Comparison of ENCODE assay signal across 28 cellular contexts in the genomic region with DNA sequence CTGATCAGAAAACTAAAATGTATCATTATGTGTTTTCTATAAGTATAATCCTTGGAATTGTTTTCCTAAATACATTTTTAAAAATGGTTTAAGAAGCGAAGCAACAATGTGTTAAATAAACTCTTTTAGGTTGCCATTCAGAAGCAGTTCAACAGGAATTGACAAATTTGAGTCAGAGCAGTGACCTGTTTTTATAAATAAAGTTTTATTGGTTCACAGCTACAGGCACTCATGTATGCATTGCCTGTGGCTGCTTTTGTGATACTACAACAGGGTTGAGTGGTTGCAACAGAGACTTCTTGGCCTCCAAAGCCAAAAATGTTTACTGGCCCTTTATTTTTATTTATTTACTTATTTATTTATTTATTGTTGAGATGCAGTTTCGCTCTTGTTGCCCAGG.
"Had no signal": no experiment of that assay in that cellular context is flagged by ENCODE, and none has a peak within 500 bp of the region (broad histone marks: within the 10 kb centered on the region; RNA-seq: fewer than 3 reads in every experiment).

No MANE protein-coding gene starts in this region.

- H3K36me3 Mint-ChIP-seq: activated naive CD8-positive, alpha-beta T cell had no signal

- H3K27ac Mint-ChIP-seq: activated B cell treated with CpG ODN at 0.5 μM for 24 hours; activated CD8-positive, alpha-beta T cell treated with anti-CD3 and anti-CD28 coated beads for 36 hours; activated naive CD8-positive, alpha-beta T cell; activated T-helper 17 cell treated with anti-CD3 and anti-CD28 coated beads, Interleukin-2, amount 50 U/mL, for 72 hours; effector memory CD8-positive, alpha-beta T cell; T-helper 17 cell; T-helper 2 cell treated with Interferon-gamma antibody and Interleukin-4, amounts not matched to agents 5 μg/mL and 100 μg/mL, for 36 hours had no signal

- H3K27me3 Mint-ChIP-seq: activated B cell treated with CpG ODN at 0.5 μM for 24 hours; activated CD8-positive, alpha-beta T cell treated with anti-CD3 and anti-CD28 coated beads for 36 hours; activated naive CD8-positive, alpha-beta T cell; activated T-helper 17 cell treated with anti-CD3 and anti-CD28 coated beads, Interleukin-2, amount 50 U/mL, for 72 hours; effector memory CD8-positive, alpha-beta T cell; T-helper 17 cell had no signal

- H3K27me3 ChIP-seq: brain microvascular endothelial cell had no signal

- H3K27ac ChIP-seq: brain microvascular endothelial cell, WERI-Rb-1 had no signal

- H3K4me1 Mint-ChIP-seq: activated B cell treated with CpG ODN at 0.5 μM for 24 hours; activated T-helper 17 cell treated with anti-CD3 and anti-CD28 coated beads, Interleukin-2, amount 50 U/mL, for 72 hours; T-helper 17 cell had no signal

- DNase-seq: activated B cell treated with CpG ODN at 0.5 μM for 24 hours; activated CD4-positive, alpha-beta T cell treated with anti-CD3 and anti-CD28 coated beads for 48 hours; activated CD4-positive, alpha-beta T cell treated with anti-CD3 and anti-CD28 coated beads, Interleukin-2, amount 50 U/mL, for 1 hour; activated CD4-positive, alpha-beta T cell treated with anti-CD3 and anti-CD28 coated beads, Interleukin-2, amount 50 U/mL, for 48 hours; activated CD8-positive, alpha-beta memory T cell treated with anti-CD3 and anti-CD28 coated beads for 24 hours; activated CD8-positive, alpha-beta T cell treated with anti-CD3 and anti-CD28 coated beads for 36 hours; activated effector memory CD4-positive, alpha-beta T cell treated with Interleukin-2 at 50 U/mL for 16 hours; activated gamma-delta T cell treated with Interleukin-2 at 50 U/mL for 16 hours; activated naive CD4-positive, alpha-beta T cell treated with anti-CD3 and anti-CD28 coated beads, Interleukin-2, amount 50 U/mL, for 16 hours; activated naive CD4-positive, alpha-beta T cell treated with Interleukin-2 at 50 U/mL for 16 hours; activated T-cell treated with anti-CD3 and anti-CD28 coated beads, Interleukin-2, amount 50 U/mL, for 4 hours; amniotic stem cell; anterior cingulate cortex; brain microvascular endothelial cell; caudate nucleus; cortex of kidney; effector CD4-positive, alpha-beta T cell; effector memory CD8-positive, alpha-beta T cell; foreskin fibroblast; head of caudate nucleus; T-helper 17 cell; T1000; WERI-Rb-1 had no signal

- H3K36me3 ChIP-seq: brain microvascular endothelial cell, WERI-Rb-1 had no signal

- ATAC-seq: activated CD4-positive, CD25-positive, alpha-beta regulatory T cell treated with anti-CD3 and anti-CD28 coated beads, Interleukin-2, amount 50 U/mL, for 24 hours; activated CD8-positive, alpha-beta T cell treated with anti-CD3 and anti-CD28 coated beads for 36 hours; activated T-cell treated with anti-CD3 and anti-CD28 coated beads, Interleukin-2, amount 50 U/mL, for 4 hours; activated T-helper 17 cell treated with anti-CD3 and anti-CD28 coated beads, Interleukin-2, amount 50 U/mL, for 72 hours; effector memory CD8-positive, alpha-beta T cell; esophagus mucosa; T-helper 17 cell had no signal

- H3K4me3 Mint-ChIP-seq: activated B cell treated with CpG ODN at 0.5 μM for 24 hours; activated CD8-positive, alpha-beta T cell treated with anti-CD3 and anti-CD28 coated beads for 36 hours; activated naive CD8-positive, alpha-beta T cell; activated T-cell treated with anti-CD3 and anti-CD28 coated beads, Interleukin-2, amount 50 U/mL, for 4 hours; activated T-helper 17 cell treated with anti-CD3 and anti-CD28 coated beads, Interleukin-2, amount 50 U/mL, for 72 hours; effector memory CD8-positive, alpha-beta T cell; T-helper 17 cell; T-helper 2 cell treated with Interferon-gamma antibody and Interleukin-4, amounts not matched to agents 5 μg/mL and 100 μg/mL, for 36 hours had no signal

- H3K9me3 Mint-ChIP-seq: activated B cell treated with CpG ODN at 0.5 μM for 24 hours; activated CD8-positive, alpha-beta T cell treated with anti-CD3 and anti-CD28 coated beads for 36 hours; activated T-cell treated with anti-CD3 and anti-CD28 coated beads, Interleukin-2, amount 50 U/mL, for 4 hours; activated T-helper 17 cell treated with anti-CD3 and anti-CD28 coated beads, Interleukin-2, amount 50 U/mL, for 72 hours; effector memory CD8-positive, alpha-beta T cell; T-helper 2 cell treated with Interferon-gamma antibody and Interleukin-4, amounts not matched to agents 5 μg/mL and 100 μg/mL, for 36 hours had no signal
